12 cellular contexts compared by ENCODE assay signal in genomic region chr2:213995400-213996105, GRCh38.
DNase-seq lines count a peak whose midpoint lies in the region; ATAC-seq and TF ChIP-seq lines count a peak whose summit lies in the region.
"Had no signal": no experiment of that assay in that cellular context is flagged by ENCODE, and none has a peak within 500 bp of the region (broad histone marks: within the 10 kb centered on the region; RNA-seq: fewer than 3 reads in every experiment).

No MANE protein-coding gene starts in this region.

- H3K27me3 ChIP-seq in PC-3 (ENCODE audit: low read length) = no peaks in the 10 kb centered on the region
- H3K27me3 ChIP-seq: transverse colon had no signal

- no peaks in the 10 kb centered on the region for H3F3A ChIP-seq in PC-3 (ENCODE audit: low read length, unreplicated experiment)

- H3K4me1 ChIP-seq in PC-3 (ENCODE audit: insufficient read depth, low read length) = peaks cover 17% of the 10 kb centered on the region
- H3K4me1 ChIP-seq: transverse colon had no signal

- ATAC-seq in PC-3 = peak; percentile 98
- ATAC-seq in omental fat pad (ENCODE audit: low FRiP score) = peak; percentile 70

- CTCF ChIA-PET in PC-3 (lab: Charles Lee) = no interaction called here

- 0 out of 2 replicates have a peak overlapping the region, but pooled peaks have one; percentile 7 for H3K9ac ChIP-seq in PC-3 (ENCODE audit: low read length)

- no peak overlapping the region for H3K27ac Mint-ChIP-seq in activated naive CD8-positive, alpha-beta T cell treated with anti-CD3 and anti-CD28 coated beads for 36 hours
- H3K27ac Mint-ChIP-seq: memory B cell had no signal

- no peaks in the 10 kb centered on the region for H3K27me3 Mint-ChIP-seq in activated naive CD8-positive, alpha-beta T cell treated with anti-CD3 and anti-CD28 coated beads for 36 hours
- H3K27me3 Mint-ChIP-seq: memory B cell had no signal

- H2AFZ ChIP-seq in PC-3 (ENCODE audit: low read length) = no peak overlapping the region

- H3K4me1 Mint-ChIP-seq in activated naive CD8-positive, alpha-beta T cell treated with anti-CD3 and anti-CD28 coated beads for 36 hours = no peaks in the 10 kb centered on the region
- H3K4me1 Mint-ChIP-seq: memory B cell had no signal

- H3K27ac ChIP-seq in PC-3 (ENCODE audit: low read length) = peak overlapping the region; percentile 61
- H3K27ac ChIP-seq: transverse colon had no signal

- intact Hi-C loops in PC-3 (cut with micrococcal nuclease) = loop anchor here (1.0 to 5.0 kb wide), 5 partner anchors 24 to 746 kb away; no protein-coding TSS in a partner anchor

- H3K4me3 ChIP-seq in PC-3 (ENCODE audit: low read length) (no peak overlapping the region), epithelial cell of esophagus (ENCODE audit: low read length) (no peak overlapping the region)
- H3K4me3 ChIP-seq: transverse colon had no signal

- H3K4me2 ChIP-seq in PC-3 (ENCODE audit: low read length) = peak overlapping the region; percentile 46

- H3K9me3 ChIP-seq in PC-3 (ENCODE audit: low read length) = no peaks in the 10 kb centered on the region
- H3K9me3 ChIP-seq: transverse colon had no signal

- H3K9me3 Mint-ChIP-seq in activated naive CD8-positive, alpha-beta T cell treated with anti-CD3 and anti-CD28 coated beads for 36 hours = peaks cover 2% of the 10 kb centered on the region

- no peaks in the 10 kb centered on the region for H3K36me3 Mint-ChIP-seq in activated naive CD8-positive, alpha-beta T cell treated with anti-CD3 and anti-CD28 coated beads for 36 hours
- H3K36me3 Mint-ChIP-seq: memory B cell had no signal

- no TSS peak for BruUV-seq in PC-3 (replicated peaks; lab: Mats Ljungman, UMichigan)

- TF ChIP-seq CTCF in PC-3 (conservative IDR thresholded peaks at IDR 0.05; ENCODE audit: low read depth, low read length) (no peak), epithelial cell of esophagus (IDR thresholded peaks at IDR 0.05; ENCODE audit: insufficient read depth, low read depth, low read length, missing control alignments) (no peak), omental fat pad (IDR thresholded peaks at IDR 0.05) (no peak)

- no peaks in the 10 kb centered on the region for H3K79me2 ChIP-seq in PC-3 (ENCODE audit: low read length)

- POLR2A ChIA-PET in PC-3 (lab: Charles Lee; ENCODE audit: unreplicated experiment) = interaction anchor here (0.5 kb wide), 1 partner anchor 311 kb away, joined by 5 read pairs; no protein-coding TSS in a partner anchor

- no peak overlapping the region for H3K4me3 Mint-ChIP-seq in activated naive CD8-positive, alpha-beta T cell treated with anti-CD3 and anti-CD28 coated beads for 36 hours
- H3K4me3 Mint-ChIP-seq: memory B cell had no signal

- no peaks in the 10 kb centered on the region for H3K9me2 ChIP-seq in PC-3 (replicated peaks; ENCODE audit: low read length)

- no peaks in the 10 kb centered on the region for H4K20me1 ChIP-seq in PC-3 (ENCODE audit: low read length)

- H3K36me3 ChIP-seq in PC-3 (ENCODE audit: low read depth, low read length) = no peaks in the 10 kb centered on the region
- H3K36me3 ChIP-seq: transverse colon had no signal

- DNase-seq in ELR (ENCODE audit: low read depth) = peak; percentile 98
- peak; percentile 95 for DNase-seq in PC-3
- peak; percentile 94 for DNase-seq in epithelial cell of esophagus (ENCODE audit: low read depth)
- no peak for DNase-seq in omental fat pad (ENCODE audit: low spot score)
- no peak for DNase-seq in inferior parietal cortex (ENCODE audit: extremely low spot score)
- no peak for DNase-seq in activated naive CD8-positive, alpha-beta T cell treated with anti-CD3 and anti-CD28 coated beads for 36 hours
- DNase-seq in NCI-H1930 (lab: John Stamatoyannopoulos, UW) = no peak
- no peak for DNase-seq in activated effector memory CD4-positive, alpha-beta T cell treated with anti-CD3 and anti-CD28 coated beads, Interleukin-2, amount 50 U/mL, for 16 hours
- DNase-seq: activated CD8-positive, alpha-beta memory T cell treated with anti-CD3 and anti-CD28 coated beads for 24 hours; NCI-H187; transverse colon had no signal

Comparison
In these comparisons a context has a peak if more than half of its experiments do, and no peak if none do; other contexts are left out.
1. DNase-seq: peak in ELR (single experiment), PC-3 (single experiment) and epithelial cell of esophagus (single experiment); none in omental fat pad (single experiment), inferior parietal cortex (single experiment), activated naive CD8-positive, alpha-beta T cell treated with anti-CD3 and anti-CD28 coated beads for 36 hours (single experiment), NCI-H1930 (0 of 2) and activated effector memory CD4-positive, alpha-beta T cell treated with anti-CD3 and anti-CD28 coated beads, Interleukin-2, amount 50 U/mL, for 16 hours (single experiment).